23 cellular contexts compared by ENCODE assay signal in genomic region chr6:152879681-152880080, GRCh38.
"Had no signal": no experiment of that assay in that cellular context is flagged by ENCODE, and none has a peak within 500 bp of the region (broad histone marks: within the 10 kb centered on the region; RNA-seq: fewer than 3 reads in every experiment).

No MANE protein-coding gene starts in this region.

- H3K9me3 Mint-ChIP-seq: activated T-helper 2 cell treated with anti-CD3 and anti-CD28 coated beads, Interferon-gamma antibody, Interleukin-2, Interleukin-4, amounts not matched to agents 10 μg/mL and 5 μg/mL and 100 μg/mL, durations not matched to agents 14 hours and 24 hours and 36 hours had no signal

- H3K9me3 ChIP-seq: right lobe of liver, upper lobe of left lung, vagina had no signal

- H3K36me3 ChIP-seq: right lobe of liver, upper lobe of left lung, vagina had no signal

- H3K27ac ChIP-seq: right lobe of liver, upper lobe of left lung, vagina had no signal

- H3K4me3 Mint-ChIP-seq: activated CD4-positive, alpha-beta T cell treated with anti-CD3 and anti-CD28 coated beads, Interleukin-2, amount 10 ng/mL, durations not matched to agents 7 days and 5 days; activated CD8-positive, alpha-beta memory T cell treated with anti-CD3 and anti-CD28 coated beads, Interleukin-2, amount 10 ng/mL, durations not matched to agents 7 days and 5 days; activated CD8-positive, alpha-beta T cell treated with anti-CD3 and anti-CD28 coated beads, Interleukin-2, amount 10 ng/mL, durations not matched to agents 7 days and 5 days; activated naive CD4-positive, alpha-beta T cell treated with anti-CD3 and anti-CD28 coated beads, Interleukin-2, amount 50 U/mL, for 24 hours; activated naive CD8-positive, alpha-beta T cell treated with anti-CD3 and anti-CD28 coated beads, Interleukin-2, amount 50 U/mL, for 24 hours; nephron; stimulated activated effector memory CD8-positive, alpha-beta T cell treated with anti-CD3 and anti-CD28 coated beads, Interleukin-12 subunit alpha, Interleukin-12 subunit beta, amount 100 ng/mL, for 72 hours; stimulated activated naive CD8-positive, alpha-beta T cell treated with anti-CD3 and anti-CD28 coated beads, Interleukin-15, amount 100 ng/mL, for 72 hours had no signal

- DNase-seq: activated CD4-positive, alpha-beta T cell treated with anti-CD3 and anti-CD28 coated beads, Interleukin-2, amount 10 ng/mL, durations not matched to agents 7 days and 5 days; activated CD4-positive, CD25-positive, alpha-beta regulatory T cell treated with anti-CD3 and anti-CD28 coated beads, Interleukin-2, amount 50 U/mL, for 72 hours; activated CD8-positive, alpha-beta memory T cell treated with anti-CD3 and anti-CD28 coated beads, Interleukin-2, amount 10 ng/mL, durations not matched to agents 7 days and 5 days; activated CD8-positive, alpha-beta T cell treated with anti-CD3 and anti-CD28 coated beads, Interleukin-2, amount 10 ng/mL, durations not matched to agents 7 days and 5 days; activated naive CD8-positive, alpha-beta T cell treated with anti-CD3 and anti-CD28 coated beads, Interleukin-2, amount 50 U/mL, for 24 hours; activated T-cell treated with anti-CD3 and anti-CD28 coated beads, Interleukin-2, amount 50 U/mL, for 48 hours; amygdala; central memory CD4-positive, alpha-beta T cell; head of caudate nucleus; hippocampal formation; left colon; mammary epithelial cell; right lobe of liver; stimulated activated CD4-positive, alpha-beta T cell treated with anti-CD3 and anti-CD28 coated beads, Interleukin-12 subunit alpha, Interleukin-12 subunit beta, amount 100 ng/mL, for 4 hours; stimulated activated CD4-positive, alpha-beta T cell treated with anti-CD3 and anti-CD28 coated beads, Interleukin-4, amount 100 ng/mL, for 1 hour; stimulated activated naive CD8-positive, alpha-beta T cell treated with anti-CD3 and anti-CD28 coated beads, Interleukin-15, amount 100 ng/mL, for 72 hours; substantia nigra; upper lobe of left lung had no signal

- H3K27me3 ChIP-seq: right lobe of liver, upper lobe of left lung, vagina had no signal

- H3K27ac Mint-ChIP-seq: activated CD4-positive, alpha-beta T cell treated with anti-CD3 and anti-CD28 coated beads, Interleukin-2, amount 10 ng/mL, durations not matched to agents 7 days and 5 days; activated CD8-positive, alpha-beta memory T cell treated with anti-CD3 and anti-CD28 coated beads, Interleukin-2, amount 10 ng/mL, durations not matched to agents 7 days and 5 days; activated CD8-positive, alpha-beta T cell treated with anti-CD3 and anti-CD28 coated beads, Interleukin-2, amount 10 ng/mL, durations not matched to agents 7 days and 5 days; activated naive CD4-positive, alpha-beta T cell treated with anti-CD3 and anti-CD28 coated beads, Interleukin-2, amount 50 U/mL, for 24 hours; activated naive CD8-positive, alpha-beta T cell treated with anti-CD3 and anti-CD28 coated beads, Interleukin-2, amount 50 U/mL, for 24 hours; activated T-helper 2 cell treated with anti-CD3 and anti-CD28 coated beads, Interferon-gamma antibody, Interleukin-2, Interleukin-4, amounts not matched to agents 10 μg/mL and 5 μg/mL and 100 μg/mL, durations not matched to agents 14 hours and 24 hours and 36 hours; nephron; stimulated activated effector memory CD8-positive, alpha-beta T cell treated with anti-CD3 and anti-CD28 coated beads, Interleukin-12 subunit alpha, Interleukin-12 subunit beta, amount 100 ng/mL, for 72 hours; stimulated activated naive CD8-positive, alpha-beta T cell treated with anti-CD3 and anti-CD28 coated beads, Interleukin-15, amount 100 ng/mL, for 72 hours had no signal

- H3K4me1 ChIP-seq: right lobe of liver, upper lobe of left lung, vagina had no signal

- H3K36me3 Mint-ChIP-seq: activated CD8-positive, alpha-beta memory T cell treated with anti-CD3 and anti-CD28 coated beads, Interleukin-2, amount 10 ng/mL, durations not matched to agents 7 days and 5 days; stimulated activated effector memory CD8-positive, alpha-beta T cell treated with anti-CD3 and anti-CD28 coated beads, Interleukin-12 subunit alpha, Interleukin-12 subunit beta, amount 100 ng/mL, for 72 hours had no signal

- H3K4me3 ChIP-seq: right lobe of liver, upper lobe of left lung, vagina had no signal

- ATAC-seq: activated CD8-positive, alpha-beta memory T cell treated with anti-CD3 and anti-CD28 coated beads, Interleukin-2, amount 10 ng/mL, durations not matched to agents 7 days and 5 days; activated CD8-positive, alpha-beta T cell treated with anti-CD3 and anti-CD28 coated beads, Interleukin-2, amount 10 ng/mL, durations not matched to agents 7 days and 5 days; activated naive CD8-positive, alpha-beta T cell treated with anti-CD3 and anti-CD28 coated beads, Interleukin-2, amount 50 U/mL, for 24 hours; left colon; right lobe of liver; stimulated activated effector memory CD8-positive, alpha-beta T cell treated with anti-CD3 and anti-CD28 coated beads, Interleukin-12 subunit alpha, Interleukin-12 subunit beta, amount 100 ng/mL, for 72 hours; stimulated activated naive CD8-positive, alpha-beta T cell treated with anti-CD3 and anti-CD28 coated beads, Interleukin-15, amount 100 ng/mL, for 72 hours had no signal

- H3K4me1 Mint-ChIP-seq: activated CD4-positive, alpha-beta T cell treated with anti-CD3 and anti-CD28 coated beads, Interleukin-2, amount 10 ng/mL, durations not matched to agents 7 days and 5 days; activated CD8-positive, alpha-beta memory T cell treated with anti-CD3 and anti-CD28 coated beads, Interleukin-2, amount 10 ng/mL, durations not matched to agents 7 days and 5 days; activated naive CD4-positive, alpha-beta T cell treated with anti-CD3 and anti-CD28 coated beads, Interleukin-2, amount 50 U/mL, for 24 hours; activated naive CD8-positive, alpha-beta T cell treated with anti-CD3 and anti-CD28 coated beads, Interleukin-2, amount 50 U/mL, for 24 hours; nephron; stimulated activated effector memory CD8-positive, alpha-beta T cell treated with anti-CD3 and anti-CD28 coated beads, Interleukin-12 subunit alpha, Interleukin-12 subunit beta, amount 100 ng/mL, for 72 hours; stimulated activated naive CD8-positive, alpha-beta T cell treated with anti-CD3 and anti-CD28 coated beads, Interleukin-15, amount 100 ng/mL, for 72 hours had no signal
